In genomic region chr4:101346312-101346561, GRCh38 we compare ENCODE assay signal across 8 cellular contexts. TPM values are rescaled to one million over a fixed set of nuclear protein-coding genes. Genes with fewer than 3 reads are reported as not detected.
DNase-seq lines count a peak whose midpoint lies in the region; ATAC-seq and TF ChIP-seq lines count a peak whose summit lies in the region.

No MANE protein-coding gene starts in this region.

- TF ChIP-seq POLR2A in Peyer's patch (IDR thresholded peaks at IDR 0.05) (no peak), adrenal gland (IDR thresholded peaks at IDR 0.05) (no peak), stomach (IDR thresholded peaks at IDR 0.05) (no peak)

- H3K36me3 ChIP-seq in Peyer's patch (no peaks in the 10 kb centered on the region), adrenal gland (replicated peaks in 1 of 2) (no peaks in the 10 kb centered on the region), stomach (no peaks in the 10 kb centered on the region)

- no peak for TF ChIP-seq EP300 in stomach (IDR thresholded peaks at IDR 0.05)

- no peak for TF ChIP-seq CTCF in Peyer's patch (IDR thresholded peaks at IDR 0.05)
- TF ChIP-seq CTCF in adrenal gland (IDR thresholded peaks at IDR 0.05) = no peak
- no peak for TF ChIP-seq CTCF in stomach (IDR thresholded peaks at IDR 0.05)

- DNase-seq in Peyer's patch = peak in 2 of 3 donors; percentile 56 to 74
- DNase-seq in adrenal gland = no peak
- peak; percentile 53 for DNase-seq in islet precursor cell
- no peak for DNase-seq in stomach

- H3K4me3 ChIP-seq in Peyer's patch = peak overlapping the region; percentile 66 to 98 (median 94)
- H3K4me3 ChIP-seq in adrenal gland = peak overlapping the region in 3 of 4 donors; percentile 54 to 90 (median 90)
- H3K4me3 ChIP-seq in stomach = peak overlapping the region; percentile 83 to 92 (median 87)

- H3K27ac ChIP-seq in Peyer's patch (peak overlapping the region; percentile 86 to 99 (median 96)), adrenal gland (peak overlapping the region in 4 of 5 donors; percentile 90 to 98 (median 92)), stomach (peak overlapping the region; percentile 95 to 98 (median 97))

- H3K27me3 ChIP-seq in Peyer's patch (no peaks in the 10 kb centered on the region), adrenal gland (no peaks in the 10 kb centered on the region), stomach (no peaks in the 10 kb centered on the region)

- intact Hi-C loops in adrenal gland (cut with DNase I) = loop anchor here (5.0 to 10.0 kb wide), 3 partner anchors 71 to 161 kb away; no protein-coding TSS in a partner anchor
- intact Hi-C loops in stomach (cut with DNase I; ENCODE audit: low total_unique reads) = loop anchor here (10.0 kb wide), 1 partner anchor 151 kb away; no protein-coding TSS in a partner anchor

- H3K9me3 ChIP-seq in Peyer's patch (no peaks in the 10 kb centered on the region), adrenal gland (replicated peaks in 1 of 3) (no peaks in the 10 kb centered on the region), stomach (no peaks in the 10 kb centered on the region)

- peaks cover 0 to 22% (median 0%) of the 10 kb centered on the region in 4 donors for H3K4me1 ChIP-seq in Peyer's patch
- peaks cover 5 to 35% of the 10 kb centered on the region in 2 donors for H3K4me1 ChIP-seq in adrenal gland (replicated peaks in 1 of 2)
- H3K4me1 ChIP-seq in stomach = peaks cover 12 to 59% (median 42%) of the 10 kb centered on the region in 4 donors

- WGBS in adrenal gland, 4 donors = 0 to 6% (median 1%) methylated on average over 5 to 12 of the region's 12 CpGs; no CpG with 5 or more reads in 1 of the 4 donors
- WGBS in stomach, 5 donors = 0 to 9% (median 1%) methylated on average over 4 to 12 of the region's 12 CpGs

- ATAC-seq in GM21447 (IDR thresholded peaks at IDR 0.05; ENCODE audit: unreplicated experiment) = peak; percentile 10
- no peak for ATAC-seq in HG02759 (IDR thresholded peaks at IDR 0.05; ENCODE audit: unreplicated experiment)
- ATAC-seq in GM19324 (IDR thresholded peaks at IDR 0.05; ENCODE audit: low FRiP score, unreplicated experiment) = no peak
- no peak for ATAC-seq in GM21528 (IDR thresholded peaks at IDR 0.05; ENCODE audit: low FRiP score, unreplicated experiment)

RNA-seq across cellular contexts. Expression of gene PPP3CA, which starts 1.1 kb away (rescaled TPM):
- total RNA-seq in Peyer's patch = 10 to 100 TPM; 19.0 to 39.6 (median 20.3) TPM
- total RNA-seq in adrenal gland = 100 to 1,000 TPM in 1 of 8 donors, 10 to 100 TPM in 7; 34.0 to 138 (median 49.8) TPM
- polyA plus RNA-seq in adrenal gland = 10 to 100 TPM; 13.8 to 44.5 (median 20.8) TPM
- total RNA-seq in stomach = 10 to 100 TPM; 14.7 to 62.4 (median 30.9) TPM
- 10 to 100 TPM in 2 of 3 donors, 1 to 10 TPM in 1; 8.9 to 16.0 (median 13.2) TPM for polyA plus RNA-seq in stomach

Comparison
In these comparisons a context has a peak if more than half of its experiments do, and no peak if none do; other contexts are left out.
1. DNase-seq: peak in Peyer's patch (2 of 3) and islet precursor cell (single experiment); none in adrenal gland (0 of 7) and stomach (single experiment).
2. Peak in every context shown above with its lines, with median percentiles within 50 percentile points of each other: H3K27ac ChIP-seq and H3K4me3 ChIP-seq.